In the genomic region with DNA sequence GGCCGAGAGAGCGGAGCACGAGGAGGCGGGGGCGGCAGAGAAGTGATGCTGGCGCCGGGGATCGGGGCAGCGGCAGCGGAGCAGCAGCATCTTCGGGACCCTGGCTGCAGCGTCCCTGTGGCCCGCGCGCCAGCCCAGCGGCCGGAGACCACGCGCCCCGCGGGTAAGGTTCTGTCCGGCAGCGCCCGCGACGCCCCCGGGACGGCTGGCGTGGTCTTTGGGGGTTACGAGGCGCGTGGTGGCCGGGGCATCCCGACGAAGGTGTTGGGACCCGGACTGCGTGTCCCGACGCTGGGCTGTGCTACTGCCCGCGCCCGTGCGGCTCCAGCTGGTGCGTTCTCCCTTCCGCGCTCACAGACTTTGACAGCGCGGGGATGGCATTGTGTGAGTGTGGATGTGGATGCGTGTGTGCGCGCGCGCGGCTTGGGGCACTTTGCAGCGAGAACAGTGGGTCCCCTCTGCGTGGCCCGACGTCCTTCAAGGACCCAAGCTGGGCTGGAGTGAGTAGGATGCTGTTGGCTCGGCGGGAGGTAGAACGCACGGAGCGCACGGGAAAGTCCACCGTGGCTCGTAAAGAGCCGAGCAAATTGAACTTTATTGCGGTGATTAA, we compare ENCODE assay signal across 8 cellular contexts. TPM values are rescaled to one million over a fixed set of nuclear protein-coding genes. Genes with fewer than 3 reads are reported as not detected.
DNase-seq lines count a peak whose midpoint lies in the region; ATAC-seq, FAIRE-seq and TF ChIP-seq lines count a peak whose summit lies in the region.

No MANE protein-coding gene starts in this region.

- peak overlapping the region; percentile 70 for H3K4me3 Mint-ChIP-seq in endodermal cell

- peak; percentile 22 for ATAC-seq in HG02938 (IDR thresholded peaks at IDR 0.05; ENCODE audit: unreplicated experiment)

- WGBS in endodermal cell (ENCODE audit: insufficient coverage in 1 of 2, insufficient read length in 1 of 2), 2 experiments: 0% methylated on average over 23 to 68 of the region's 68 CpGs

- peak overlapping the region; percentile 81 for H3K4me3 ChIP-seq in endodermal cell (ENCODE audit: low read length)
- H3K4me3 ChIP-seq in mononuclear cell (ENCODE audit: low read length): peak overlapping the region; percentile 25

- H3K9me3 ChIP-seq in endodermal cell (ENCODE audit: control insufficient read depth, low read length) (no peaks in the 10 kb centered on the region), mononuclear cell (ENCODE audit: low read depth, low read length) (no peaks in the 10 kb centered on the region)

- peak; percentile 23 for DNase-seq in stimulated activated CD4-positive, alpha-beta T cell treated with anti-CD3 and anti-CD28 coated beads, Interleukin-15, amount 100 ng/mL, for 24 hours
- no peak for DNase-seq in stimulated activated CD4-positive, alpha-beta T cell treated with anti-CD3 and anti-CD28 coated beads, Interleukin-4, amount 100 ng/mL, for 24 hours
- DNase-seq in RPMI7951 (ENCODE audit: low read depth) (peak; percentile 16), endodermal cell (no peak), urothelium cell line (ENCODE audit: low spot score) (peak; percentile 25), GM19238 (ENCODE audit: insufficient read length, low spot score) (no peak)

- TF ChIP-seq CTCF in endodermal cell (conservative IDR thresholded peaks at IDR 0.05): no peak

- no peaks in the 10 kb centered on the region for H3K36me3 ChIP-seq in endodermal cell (ENCODE audit: control insufficient read depth, insufficient read depth, low read length)

- FAIRE-seq in urothelium cell line (lab: Jason Lieb, UNC): no peak

- no peaks in the 10 kb centered on the region for H3K36me3 Mint-ChIP-seq in endodermal cell (ENCODE audit: low read depth)

- peaks cover 30% of the 10 kb centered on the region for H3K27me3 Mint-ChIP-seq in endodermal cell (ENCODE audit: insufficient read depth)

- no peak overlapping the region for H3K27ac Mint-ChIP-seq in endodermal cell

- no peak overlapping the region for H3K27ac ChIP-seq in endodermal cell (ENCODE audit: low read depth, low read length)

- H3K27me3 ChIP-seq in endodermal cell (ENCODE audit: control insufficient read depth, insufficient read depth, low read length, poor library complexity, severe bottlenecking) (peaks cover 35% of the 10 kb centered on the region), mononuclear cell (ENCODE audit: insufficient read depth, low read length) (peaks cover 59% of the 10 kb centered on the region)

- no peaks in the 10 kb centered on the region for H3K4me1 ChIP-seq in endodermal cell (ENCODE audit: control insufficient read depth, insufficient read depth, low read length)
- H3K4me1 ChIP-seq in mononuclear cell (ENCODE audit: insufficient read depth, low read length): peaks cover 16% of the 10 kb centered on the region

- H3K9ac ChIP-seq in endodermal cell (ENCODE audit: extremely low read depth, low read length, poor library complexity, severe bottlenecking): no peak overlapping the region

- no peaks in the 10 kb centered on the region for H3K9me3 Mint-ChIP-seq in endodermal cell

- peaks cover 3% of the 10 kb centered on the region for H3K4me1 Mint-ChIP-seq in endodermal cell

RNA-seq across cellular contexts. Expression of gene B3GALT1, which starts 0.5 kb away (rescaled TPM):
- total RNA-seq in RPMI7951 (2014; rRNA removed; shearing (Covaris generic)): 0.12 TPM in 1 of 2 replicates, not detected in the other
- total RNA-seq in endodermal cell: 1 to 10 TPM in 1 of 2 donors, under 1 TPM in 1; 0.86 to 2.4 TPM
- 2.6 TPM for polyA plus RNA-seq in endodermal cell (2013, experiment 1 of 2)
- polyA plus RNA-seq in endodermal cell (2013, experiment 2 of 2): 3.2 TPM
- total RNA-seq in mononuclear cell: not detected

Comparison
In these comparisons a context has a peak if more than half of its experiments do, and no peak if none do; other contexts are left out.
1. DNase-seq: peak in stimulated activated CD4-positive, alpha-beta T cell treated with anti-CD3 and anti-CD28 coated beads, Interleukin-15, amount 100 ng/mL, for 24 hours (single experiment), RPMI7951 (single experiment) and urothelium cell line (single experiment); none in stimulated activated CD4-positive, alpha-beta T cell treated with anti-CD3 and anti-CD28 coated beads, Interleukin-4, amount 100 ng/mL, for 24 hours (single experiment), endodermal cell (single experiment) and GM19238 (single experiment).